In the genomic region with DNA sequence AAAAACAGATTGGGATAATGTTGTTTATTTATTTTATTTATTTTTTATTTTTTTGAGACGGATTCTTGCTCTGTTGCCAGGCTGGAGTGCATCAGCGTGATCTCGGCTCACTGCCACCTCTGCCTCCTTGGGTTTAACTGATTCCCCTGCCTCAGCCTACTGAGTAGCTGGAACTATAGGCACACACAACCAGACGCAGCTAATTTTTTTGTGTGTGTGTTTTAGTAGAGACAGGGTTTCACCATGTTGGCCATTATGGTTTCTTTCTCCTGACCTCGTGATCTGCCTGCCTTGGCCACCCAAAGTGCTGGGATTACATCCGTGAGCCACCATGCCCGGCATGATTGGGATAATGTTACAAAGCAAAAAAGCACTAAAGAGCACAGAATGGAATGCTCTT, we compare ENCODE assay signal across 33 cellular contexts. TPM values are rescaled to one million over a fixed set of nuclear protein-coding genes. Genes with fewer than 3 reads are reported as not detected.
"Had no signal": no experiment of that assay in that cellular context is flagged by ENCODE, and none has a peak within 500 bp of the region (broad histone marks: within the 10 kb centered on the region; RNA-seq: fewer than 3 reads in every experiment).

No MANE protein-coding gene starts in this region.

- FAIRE-seq: bronchial epithelial cell, TTC549 had no signal

- H3K4me1 ChIP-seq: ascending aorta had no signal

- H3K9me3 ChIP-seq: ascending aorta had no signal

- H3K27ac ChIP-seq: ascending aorta, cardiac muscle cell, VCaP had no signal

- H3K4me3 ChIP-seq: ascending aorta, cardiac muscle cell had no signal

- H3K36me3 ChIP-seq: ascending aorta, cardiac muscle cell had no signal

- H3K27me3 ChIP-seq: ascending aorta, cardiac muscle cell had no signal

- ATAC-seq: activated CD4-positive, alpha-beta T cell treated with anti-CD3 and anti-CD28 coated beads for 36 hours; activated CD8-positive, alpha-beta memory T cell treated with anti-CD3 and anti-CD28 coated beads, Interleukin-2, amount 10 ng/mL, durations not matched to agents 7 days and 5 days; activated CD8-positive, alpha-beta T cell treated with anti-CD3 and anti-CD28 coated beads, Interleukin-2, amount 10 ng/mL, durations not matched to agents 7 days and 5 days; activated naive CD8-positive, alpha-beta T cell treated with anti-CD3 and anti-CD28 coated beads, Interleukin-2, amount 50 U/mL, for 24 hours had no signal

- DNase-seq: activated B cell treated with CpG ODN at 0.5 μM for 24 hours; activated CD4-positive, alpha-beta memory T cell treated with anti-CD3 and anti-CD28 coated beads, Interleukin-2, amount 10 ng/mL, durations not matched to agents 7 days and 5 days; activated CD4-positive, alpha-beta T cell treated with anti-CD3 and anti-CD28 coated beads for 36 hours; activated CD4-positive, alpha-beta T cell treated with anti-CD3 and anti-CD28 coated beads for 48 hours; activated CD4-positive, alpha-beta T cell treated with anti-CD3 and anti-CD28 coated beads, Interleukin-2, amount 10 ng/mL, durations not matched to agents 7 days and 5 days; activated CD4-positive, alpha-beta T cell treated with anti-CD3 and anti-CD28 coated beads, Interleukin-2, amount 50 U/mL, for 48 hours; activated CD4-positive, CD25-positive, alpha-beta regulatory T cell treated with anti-CD3 and anti-CD28 coated beads, Interleukin-2, amount 50 U/mL, for 72 hours; activated CD8-positive, alpha-beta memory T cell treated with anti-CD3 and anti-CD28 coated beads for 24 hours; activated CD8-positive, alpha-beta memory T cell treated with anti-CD3 and anti-CD28 coated beads, Interleukin-2, amount 10 ng/mL, durations not matched to agents 7 days and 5 days; activated CD8-positive, alpha-beta memory T cell treated with anti-CD3 and anti-CD28 coated beads, Interleukin-2, amount 50 U/mL, for 48 hours; activated CD8-positive, alpha-beta T cell treated with anti-CD3 and anti-CD28 coated beads, Interleukin-2, amount 10 ng/mL, durations not matched to agents 7 days and 5 days; activated effector memory CD4-positive, alpha-beta T cell treated with Interleukin-2 at 50 U/mL for 16 hours; activated gamma-delta T cell; activated naive CD4-positive, alpha-beta T cell treated with anti-CD3 and anti-CD28 coated beads, Interleukin-2, amount 10 ng/mL, durations not matched to agents 7 days and 5 days; activated naive CD4-positive, alpha-beta T cell treated with Interleukin-2 at 50 U/mL for 16 hours; activated naive CD8-positive, alpha-beta T cell treated with anti-CD3 and anti-CD28 coated beads, Interleukin-2, amount 10 ng/mL, durations not matched to agents 7 days and 5 days; activated naive CD8-positive, alpha-beta T cell treated with anti-CD3 and anti-CD28 coated beads, Interleukin-2, amount 50 U/mL, for 24 hours; activated T-cell treated with anti-CD3 and anti-CD28 coated beads, Interleukin-2, amount 50 U/mL, for 24 hours; activated T-cell treated with anti-CD3 and anti-CD28 coated beads, Interleukin-2, amount 50 U/mL, for 48 hours; amygdala; anterior cingulate cortex; caudate nucleus; cerebellar nuclear complex; T-helper 2 cell; T-helper 9 cell had no signal

RNA-seq across cellular contexts. Expression of gene TSPY4, which starts 16.3 kb away (rescaled TPM):
- total RNA-seq: activated B cell treated with CpG ODN at 0.5 μM for 24 hours; activated CD4-positive, alpha-beta memory T cell treated with anti-CD3 and anti-CD28 coated beads, Interleukin-2, amount 10 ng/mL, durations not matched to agents 7 days and 5 days; activated CD4-positive, alpha-beta T cell treated with anti-CD3 and anti-CD28 coated beads for 36 hours; activated CD4-positive, alpha-beta T cell treated with anti-CD3 and anti-CD28 coated beads, Interleukin-2, amount 10 ng/mL, durations not matched to agents 7 days and 5 days; activated CD8-positive, alpha-beta memory T cell treated with anti-CD3 and anti-CD28 coated beads, Interleukin-2, amount 10 ng/mL, durations not matched to agents 7 days and 5 days; activated CD8-positive, alpha-beta T cell treated with anti-CD3 and anti-CD28 coated beads, Interleukin-2, amount 10 ng/mL, durations not matched to agents 7 days and 5 days; activated naive CD8-positive, alpha-beta T cell treated with anti-CD3 and anti-CD28 coated beads, Interleukin-2, amount 10 ng/mL, durations not matched to agents 7 days and 5 days; activated T-helper 2 cell treated with anti-CD3 and anti-CD28 coated beads, Interferon-gamma antibody, Interleukin-2, Interleukin-4, amounts not matched to agents 10 μg/mL and 5 μg/mL and 100 μg/mL, durations not matched to agents 14 hours and 24 hours and 36 hours; ascending aorta; bronchial epithelial cell; cardiac muscle cell; chondrocyte had no signal
- polyA plus RNA-seq: adipose tissue, cardiac muscle cell had no signal

RNA-seq across cellular contexts. Expression of gene TSPY8, which starts 36.6 kb away (rescaled TPM):
- total RNA-seq: activated B cell treated with CpG ODN at 0.5 μM for 24 hours; activated CD4-positive, alpha-beta memory T cell treated with anti-CD3 and anti-CD28 coated beads, Interleukin-2, amount 10 ng/mL, durations not matched to agents 7 days and 5 days; activated CD4-positive, alpha-beta T cell treated with anti-CD3 and anti-CD28 coated beads for 36 hours; activated CD4-positive, alpha-beta T cell treated with anti-CD3 and anti-CD28 coated beads, Interleukin-2, amount 10 ng/mL, durations not matched to agents 7 days and 5 days; activated CD8-positive, alpha-beta memory T cell treated with anti-CD3 and anti-CD28 coated beads, Interleukin-2, amount 10 ng/mL, durations not matched to agents 7 days and 5 days; activated CD8-positive, alpha-beta T cell treated with anti-CD3 and anti-CD28 coated beads, Interleukin-2, amount 10 ng/mL, durations not matched to agents 7 days and 5 days; activated naive CD8-positive, alpha-beta T cell treated with anti-CD3 and anti-CD28 coated beads, Interleukin-2, amount 10 ng/mL, durations not matched to agents 7 days and 5 days; activated T-helper 2 cell treated with anti-CD3 and anti-CD28 coated beads, Interferon-gamma antibody, Interleukin-2, Interleukin-4, amounts not matched to agents 10 μg/mL and 5 μg/mL and 100 μg/mL, durations not matched to agents 14 hours and 24 hours and 36 hours; ascending aorta; bronchial epithelial cell; cardiac muscle cell; chondrocyte had no signal
- polyA plus RNA-seq: adipose tissue, cardiac muscle cell had no signal
